ENCODE assay signal across 8 cellular contexts in genomic region chr9:120841930-120842684, GRCh38. TPM values are rescaled to one million over a fixed set of nuclear protein-coding genes. Genes with fewer than 3 reads are reported as not detected.
DNase-seq lines count a peak whose midpoint lies in the region; ATAC-seq and TF ChIP-seq lines count a peak whose summit lies in the region.

No MANE protein-coding gene starts in this region.

- H3K27ac Mint-ChIP-seq in T-helper 17 cell, result peak overlapping the region; percentile 100

- H3K4me1 Mint-ChIP-seq in T-helper 17 cell, result peaks cover 57% of the 10 kb centered on the region

- H3K27me3 ChIP-seq in parathyroid adenoma (ENCODE audit: control insufficient read depth, insufficient read depth, low read length), result no peaks in the 10 kb centered on the region

- DNase-seq in GM03348 (ENCODE audit: low spot score) (peak; percentile 41), T-helper 17 cell (no peak), fibroblast of villous mesenchyme (ENCODE audit: low read depth) (peak; percentile 35), HCEC 1CT (no peak)
- DNase-seq in effector CD8-positive, alpha-beta T cell (lab: John Stamatoyannopoulos, UW), result no peak
- DNase-seq in stimulated activated naive CD4-positive, alpha-beta T cell (lab: John Stamatoyannopoulos, UW), result no peak

- H3K4me2 ChIP-seq in parathyroid adenoma (ENCODE audit: low read length), result peak overlapping the region; percentile 76

- H3K9me3 ChIP-seq in T-helper 17 cell (ENCODE audit: control insufficient read depth, low read length, poor library complexity, severe bottlenecking) (no peaks in the 10 kb centered on the region), parathyroid adenoma (ENCODE audit: control insufficient read depth, low read length) (no peaks in the 10 kb centered on the region)

- H3K27me3 Mint-ChIP-seq in T-helper 17 cell, result no peaks in the 10 kb centered on the region

- peak; percentile 11 for ATAC-seq in HG02885 (IDR thresholded peaks at IDR 0.05; ENCODE audit: poor library complexity, unreplicated experiment)
- peak; percentile 1 for ATAC-seq in T-helper 17 cell

- H3K4me1 ChIP-seq in parathyroid adenoma, result no peaks in the 10 kb centered on the region

- H3K36me3 Mint-ChIP-seq in T-helper 17 cell (ENCODE audit: low read depth), result peaks cover 11% of the 10 kb centered on the region

- H3K4me3 Mint-ChIP-seq in T-helper 17 cell, result peak overlapping the region; percentile 99

- peak overlapping the region; percentile 99 for H3K4me3 ChIP-seq in fibroblast of villous mesenchyme (ENCODE audit: low read depth, low read length)
- peak overlapping the region; percentile 82 for H3K4me3 ChIP-seq in parathyroid adenoma (ENCODE audit: low read depth, low read length)

- H3K9ac ChIP-seq in parathyroid adenoma, result no peak overlapping the region

- H3K27ac ChIP-seq in parathyroid adenoma, result peak overlapping the region; percentile 84

- H3K36me3 ChIP-seq in parathyroid adenoma (ENCODE audit: control insufficient read depth, insufficient read depth, low read length), result no peaks in the 10 kb centered on the region

- no peaks in the 10 kb centered on the region for H3K79me2 ChIP-seq in parathyroid adenoma

- TF ChIP-seq CTCF in fibroblast of villous mesenchyme (IDR thresholded peaks at IDR 0.05; ENCODE audit: insufficient read depth, low read depth, low read length) (no peak), parathyroid adenoma (IDR thresholded peaks at IDR 0.05) (no peak)

- peak overlapping the region; percentile 98 for H2AFZ ChIP-seq in parathyroid adenoma

RNA-seq across cellular contexts. Expression of gene PSMD5, which starts 0.6 kb away (rescaled TPM):
- 10 to 100 TPM; 37.2 to 51.5 TPM for total RNA-seq in T-helper 17 cell
- total RNA-seq in fibroblast of villous mesenchyme, result 35.1 and 50.1 TPM in 2 replicates

RNA-seq across cellular contexts. Expression of gene PHF19, which starts 34.9 kb away (rescaled TPM):
- total RNA-seq in T-helper 17 cell (10 to 100 TPM; 69.9 to 96.9 TPM), fibroblast of villous mesenchyme (27.1 and 35.8 TPM in 2 replicates)

RNA-seq across cellular contexts. Expression of gene FBXW2, which starts 48.9 kb away (rescaled TPM):
- 10 to 100 TPM; 60.6 to 71.2 TPM for total RNA-seq in T-helper 17 cell
- 35.4 and 41.5 TPM in 2 replicates for total RNA-seq in fibroblast of villous mesenchyme

Comparison
In these comparisons a context has a peak if more than half of its experiments do, and no peak if none do; other contexts are left out.
1. DNase-seq: peak in GM03348 (single experiment) and fibroblast of villous mesenchyme (single experiment); none in T-helper 17 cell (0 of 3), effector CD8-positive, alpha-beta T cell (single experiment), HCEC 1CT (single experiment) and stimulated activated naive CD4-positive, alpha-beta T cell (0 of 6).